29 cellular contexts compared by ENCODE assay signal in genomic region chr3:140579260-140579659, GRCh38.
"Had no signal": no experiment of that assay in that cellular context is flagged by ENCODE, and none has a peak within 500 bp of the region (broad histone marks: within the 10 kb centered on the region; RNA-seq: fewer than 3 reads in every experiment).

No MANE protein-coding gene starts in this region.

- FAIRE-seq: frontal cortex, keratinocyte had no signal

- H3K27ac Mint-ChIP-seq: activated B cell treated with CpG ODN at 0.5 μM for 24 hours; activated CD8-positive, alpha-beta T cell treated with anti-CD3 and anti-CD28 coated beads for 36 hours; activated naive CD4-positive, alpha-beta T cell treated with anti-CD3 and anti-CD28 coated beads, Interleukin-2, amount 50 U/mL, for 72 hours; brain; effector memory CD8-positive, alpha-beta T cell; nephron; progenitor cell of endocrine pancreas; stimulated activated naive B cell treated with anti-CD40 and anti-IgM and Interleukin-4, amounts not matched to agents 10 μg/mL and 1 μg/mL and 100 μg/mL, for 72 hours; T-helper 2 cell treated with Interferon-gamma antibody and Interleukin-4, amounts not matched to agents 5 μg/mL and 100 μg/mL, for 36 hours had no signal

- ATAC-seq: activated CD8-positive, alpha-beta T cell treated with anti-CD3 and anti-CD28 coated beads for 36 hours; activated naive CD4-positive, alpha-beta T cell treated with anti-CD3 and anti-CD28 coated beads, Interleukin-2, amount 50 U/mL, for 72 hours; activated T-cell treated with anti-CD3 and anti-CD28 coated beads, Interleukin-2, amount 50 U/mL, for 4 hours; effector memory CD8-positive, alpha-beta T cell; left cardiac atrium; left ventricle myocardium superior; sciatic nerve; stimulated activated naive B cell treated with anti-CD40 and anti-IgM and Interleukin-4, amounts not matched to agents 10 μg/mL and 1 μg/mL and 100 μg/mL, for 72 hours had no signal

- H3K27me3 ChIP-seq: cardiac muscle cell, esophagus muscularis mucosa, hepatocyte, ovary, tibial artery had no signal

- H3K27ac ChIP-seq: cardiac muscle cell, coronary artery, esophagus muscularis mucosa, hepatocyte, ovary, stomach, tibial artery had no signal

- H3K36me3 Mint-ChIP-seq: activated naive CD4-positive, alpha-beta T cell treated with anti-CD3 and anti-CD28 coated beads, Interleukin-2, amount 50 U/mL, for 72 hours; brain; stimulated activated naive B cell treated with anti-CD40 and anti-IgM and Interleukin-4, amounts not matched to agents 10 μg/mL and 1 μg/mL and 100 μg/mL, for 72 hours had no signal

- H3K9me3 Mint-ChIP-seq: activated CD8-positive, alpha-beta T cell treated with anti-CD3 and anti-CD28 coated beads for 36 hours; activated naive CD4-positive, alpha-beta T cell treated with anti-CD3 and anti-CD28 coated beads, Interleukin-2, amount 50 U/mL, for 72 hours; activated T-cell treated with anti-CD3 and anti-CD28 coated beads, Interleukin-2, amount 50 U/mL, for 4 hours; brain; nephron; stimulated activated naive B cell treated with anti-CD40 and anti-IgM and Interleukin-4, amounts not matched to agents 10 μg/mL and 1 μg/mL and 100 μg/mL, for 72 hours; T-helper 2 cell treated with Interferon-gamma antibody and Interleukin-4, amounts not matched to agents 5 μg/mL and 100 μg/mL, for 36 hours had no signal

- H3K79me2 ChIP-seq: hepatocyte had no signal

- H3K4me1 Mint-ChIP-seq: activated B cell treated with CpG ODN at 0.5 μM for 24 hours; brain; stimulated activated naive B cell treated with anti-CD40 and anti-IgM and Interleukin-4, amounts not matched to agents 10 μg/mL and 1 μg/mL and 100 μg/mL, for 72 hours had no signal

- H2AFZ ChIP-seq: hepatocyte had no signal

- DNase-seq: activated B cell treated with CpG ODN at 0.5 μM for 24 hours; activated CD4-positive, alpha-beta T cell treated with anti-CD3 and anti-CD28 coated beads, Interleukin-2, amount 50 U/mL, for 1 hour; activated CD8-positive, alpha-beta T cell treated with anti-CD3 and anti-CD28 coated beads for 36 hours; activated naive CD4-positive, alpha-beta T cell; activated T-cell treated with anti-CD3 and anti-CD28 coated beads, Interleukin-2, amount 50 U/mL, for 4 hours; anterior cingulate cortex; cerebellar nuclear complex; effector memory CD8-positive, alpha-beta T cell; left cardiac atrium; left ventricle myocardium superior; ovary; stimulated activated CD4-positive, alpha-beta T cell treated with anti-CD3 and anti-CD28 coated beads, Interleukin-15, amount 100 ng/mL, for 24 hours; stimulated activated CD4-positive, alpha-beta T cell treated with anti-CD3 and anti-CD28 coated beads, Interleukin-2, amount 100 ng/mL, for 24 hours; stimulated activated naive B cell treated with anti-CD40 and anti-IgM and Interleukin-4, amounts not matched to agents 10 μg/mL and 1 μg/mL and 100 μg/mL, for 72 hours; stomach; T-helper 1 cell; tibial artery had no signal

- H3K4me3 Mint-ChIP-seq: activated B cell treated with CpG ODN at 0.5 μM for 24 hours; activated CD8-positive, alpha-beta T cell treated with anti-CD3 and anti-CD28 coated beads for 36 hours; activated T-cell treated with anti-CD3 and anti-CD28 coated beads, Interleukin-2, amount 50 U/mL, for 4 hours; brain; effector memory CD8-positive, alpha-beta T cell; nephron; stimulated activated naive B cell treated with anti-CD40 and anti-IgM and Interleukin-4, amounts not matched to agents 10 μg/mL and 1 μg/mL and 100 μg/mL, for 72 hours; T-helper 2 cell treated with Interferon-gamma antibody and Interleukin-4, amounts not matched to agents 5 μg/mL and 100 μg/mL, for 36 hours had no signal

- H3K4me1 ChIP-seq: esophagus muscularis mucosa, stomach, tibial artery had no signal

- H3K4me2 ChIP-seq: hepatocyte had no signal

- H3K4me3 ChIP-seq: cardiac muscle cell, coronary artery, esophagus muscularis mucosa, hepatocyte, ovary, stomach, tibial artery had no signal

- H3K36me3 ChIP-seq: cardiac muscle cell, esophagus muscularis mucosa, ovary, stomach, tibial artery had no signal

- H3K9me3 ChIP-seq: esophagus muscularis mucosa, ovary, stomach, tibial artery had no signal
